Comparison of ENCODE assay signal across 22 cellular contexts in the genomic region with DNA sequence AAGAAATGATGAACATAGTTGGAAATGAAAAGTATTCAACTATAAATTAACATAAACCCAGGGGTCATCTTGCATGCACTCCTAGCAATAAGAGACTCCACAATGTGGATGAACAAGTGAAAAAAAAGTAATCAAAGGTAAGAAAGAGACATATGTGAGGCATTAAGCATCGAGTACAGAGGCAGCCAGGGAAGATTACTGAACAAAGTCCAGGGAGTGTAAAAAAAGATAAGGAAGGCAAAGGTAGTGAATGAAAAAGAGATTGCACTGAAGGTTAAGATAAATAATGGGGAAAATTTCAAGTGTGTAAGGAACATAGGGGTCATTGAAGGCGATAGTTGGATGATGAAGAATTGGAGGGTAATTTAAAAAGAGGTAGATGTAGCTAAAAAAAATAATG.
"Had no signal": no experiment of that assay in that cellular context is flagged by ENCODE, and none has a peak within 500 bp of the region (broad histone marks: within the 10 kb centered on the region; RNA-seq: fewer than 3 reads in every experiment).

No MANE protein-coding gene starts in this region.

- H3K9me3 ChIP-seq: SJSA1, SK-N-SH had no signal

- H3K9ac ChIP-seq: SK-N-SH had no signal

- H3K27me3 ChIP-seq: SJSA1 had no signal

- FAIRE-seq: HTR-8/SVneo, RCC 7860 had no signal

- H3K4me2 ChIP-seq: SK-N-SH had no signal

- DNase-seq: KBM-7, MV-4-11, NCI-H1048, NCI-H1105, NCI-H1417, NCI-H1436 treated with DMSO at 0.1 percent for 48 hours, NCI-H1694, NCI-H187 treated with DMSO at 0.1 percent for 48 hours, NCI-H2107, NCI-H2227 treated with DMSO at 0.1 percent for 48 hours, NCI-H524, NCI-H526 treated with DMSO at 0.1 percent for 48 hours, NCI-H748 treated with DMSO at 0.1 percent for 48 hours, Right ventricle myocardium superior, RPMI8226, SIG-M5, SK-N-SH, SW 1271 had no signal

- H3K4me1 ChIP-seq: SJSA1 had no signal

- H3K4me3 ChIP-seq: SJSA1 had no signal

- H3K36me3 ChIP-seq: SJSA1 had no signal

- H3K27ac ChIP-seq: HL-60, SJSA1 had no signal
